ENCODE assay signal across 1 cellular context in genomic region chr19:7919681-7920519, GRCh38.
TF ChIP-seq lines count a peak whose summit lies in the region.

TSS of gene SNAPC2 (plus strand) at chr19:7920338. CDS start at chr19:7920367, 29 bp downstream.

TF ChIP-seq in K562, 482 proteins besides CTCF, POLR2A, EP300 and RAD21 (continued from another document and continues in another):
- TF ChIP-seq CUX1 (CRISPR knock-in tag; IDR thresholded peaks at IDR 0.05), result no peak
- TF ChIP-seq CTBP1 (IDR thresholded peaks at IDR 0.05; ENCODE audit: borderline replicate concordance), result peak; percentile 95
- TF ChIP-seq ZNF146 (CRISPR knock-in tag; IDR thresholded peaks at IDR 0.05; ENCODE audit: unreplicated experiment), result no peak
- TF ChIP-seq SIRT6 (IDR thresholded peaks at IDR 0.05; ENCODE audit: low read depth, low read length), result no peak
- TF ChIP-seq CCNT2 (IDR thresholded peaks at IDR 0.05; ENCODE audit: borderline replicate concordance, extremely low read depth, insufficient read length, low read depth, low read length), result peak; percentile 68
- no peak for TF ChIP-seq GATA2 (CRISPR knock-in tag; IDR thresholded peaks at IDR 0.05)
- peak; percentile 52; the same call in 1 of the 2 replicates for TF ChIP-seq PHF8 (IDR thresholded peaks at IDR 0.05; ENCODE audit: borderline replicate concordance, low read length)
- 0 out of 2 replicates have a peak, but pooled peaks have one; percentile 34 for TF ChIP-seq LCOR (CRISPR knock-in tag; IDR thresholded peaks at IDR 0.05)
- TF ChIP-seq NRF1 (conservative IDR thresholded peaks at IDR 0.05 in 1 of 2, IDR thresholded peaks at IDR 0.05 in 1 of 2), result peak; percentile 70 to 73
- no peak for TF ChIP-seq MEIS2 (IDR thresholded peaks at IDR 0.05; ENCODE audit: partially characterized antibody)
- TF ChIP-seq USF1 (CRISPR knock-in tag; IDR thresholded peaks at IDR 0.05), result peak; percentile 40; the same call in 1 of the 2 replicates
- TF ChIP-seq SRSF9 (IDR thresholded peaks at IDR 0.05; ENCODE audit: borderline replicate concordance, low read depth, low read length), result no peak
- TF ChIP-seq NR4A1 (CRISPR knock-in tag; IDR thresholded peaks at IDR 0.05), result no peak
- no peak for TF ChIP-seq NR4A1 (tag; IDR thresholded peaks at IDR 0.05)
- TF ChIP-seq ZNF263 (CRISPR knock-in tag; IDR thresholded peaks at IDR 0.05; ENCODE audit: borderline replicate concordance), result 0 out of 2 replicates have a peak, but pooled peaks have one; percentile 28
- 0 out of 2 replicates have a peak, but pooled peaks have one; percentile 15 for TF ChIP-seq ZNF592 (IDR thresholded peaks at IDR 0.05)
- no peak for TF ChIP-seq FOXM1 (IDR thresholded peaks at IDR 0.05; ENCODE audit: low read depth)
- TF ChIP-seq FOXM1 (CRISPR knock-in tag; IDR thresholded peaks at IDR 0.05; ENCODE audit: low read depth), result no peak; the same call in 1 of the 2 replicates
- no peak for TF ChIP-seq ZNF232 (CRISPR knock-in tag; IDR thresholded peaks at IDR 0.05)
- TF ChIP-seq TRIM25 (IDR thresholded peaks at IDR 0.05; ENCODE audit: borderline replicate concordance), result 0 out of 2 replicates have a peak, but pooled peaks have one; percentile 8
- peak; percentile 47 for TF ChIP-seq CREB1 (IDR thresholded peaks at IDR 0.05)
- TF ChIP-seq CREB1 (CRISPR knock-in tag; IDR thresholded peaks at IDR 0.05), result peak; percentile 49; the same call in 1 of the 2 replicates
- TF ChIP-seq TBP (optimal IDR thresholded peaks at IDR 0.05; ENCODE audit: low read depth, low read length), result peak; percentile 53
- TF ChIP-seq ESRRA (IDR thresholded peaks at IDR 0.05; ENCODE audit: borderline replicate concordance, low read depth), result peak; percentile 77
- no peak for TF ChIP-seq MITF (IDR thresholded peaks at IDR 0.05)
- no peak for TF ChIP-seq HEY1 (CRISPR knock-in tag; IDR thresholded peaks at IDR 0.05; ENCODE audit: borderline replicate concordance)
- peak; percentile 61 for TF ChIP-seq SAP30 (IDR thresholded peaks at IDR 0.05; ENCODE audit: borderline replicate concordance, insufficient read depth, low read depth, low read length, poor library complexity, severe bottlenecking)
- no peak for TF ChIP-seq EZH2 (IDR thresholded peaks at IDR 0.05; ENCODE audit: borderline replicate concordance, low read depth, low read length)
- peak; percentile 60 to 81; a peak in 3 of 4 replicates for TF ChIP-seq MNT (conservative IDR thresholded peaks at IDR 0.05)
- TF ChIP-seq HIVEP1 (CRISPR knock-in tag; IDR thresholded peaks at IDR 0.05), result no peak
- no peak for TF ChIP-seq PPARD (CRISPR knock-in tag; IDR thresholded peaks at IDR 0.05)
- peak; percentile 64 for TF ChIP-seq L3MBTL2 (IDR thresholded peaks at IDR 0.05)
- TF ChIP-seq SNIP1 (IDR thresholded peaks at IDR 0.05; ENCODE audit: low read depth), result no peak
- TF ChIP-seq ZNF668 (CRISPR knock-in tag; IDR thresholded peaks at IDR 0.05), result 0 out of 2 replicates have a peak, but pooled peaks have one; percentile 19
- TF ChIP-seq MTA2 (IDR thresholded peaks at IDR 0.05; ENCODE audit: low read depth), result no peak
- no peak for TF ChIP-seq THRAP3 (IDR thresholded peaks at IDR 0.05; ENCODE audit: borderline replicate concordance)
- no peak for TF ChIP-seq ZNF551 (CRISPR knock-in tag; IDR thresholded peaks at IDR 0.05)
- no peak for TF ChIP-seq CLOCK (CRISPR knock-in tag; IDR thresholded peaks at IDR 0.05; ENCODE audit: borderline replicate concordance)
- no peak for TF ChIP-seq ZNF561 (CRISPR knock-in tag; conservative IDR thresholded peaks at IDR 0.05)
- 0 out of 4 replicates have a peak, but pooled peaks of 1 of the 2 experiments have one; percentile 11 for TF ChIP-seq RCOR1 (IDR thresholded peaks at IDR 0.05; ENCODE audit: borderline replicate concordance in 1 of 2, low read depth in 2 of 2, low read length in 2 of 2)
- no peak for TF ChIP-seq MTF1 (CRISPR knock-in tag; IDR thresholded peaks at IDR 0.05; ENCODE audit: borderline replicate concordance)
- no peak for TF ChIP-seq FOXK1 (CRISPR knock-in tag; IDR thresholded peaks at IDR 0.05; ENCODE audit: borderline replicate concordance)
- TF ChIP-seq JUNB (CRISPR knock-in tag; conservative IDR thresholded peaks at IDR 0.05), result no peak
- no peak for TF ChIP-seq ZNF311 (CRISPR knock-in tag; IDR thresholded peaks at IDR 0.05)
- no peak for TF ChIP-seq VEZF1 (CRISPR knock-in tag; IDR thresholded peaks at IDR 0.05)
- TF ChIP-seq SP1 (CRISPR knock-in tag; IDR thresholded peaks at IDR 0.05), result peak; percentile 97
- no peak for TF ChIP-seq POLR2AphosphoS2 (IDR thresholded peaks at IDR 0.05; ENCODE audit: low read length)
